8 cellular contexts compared by ENCODE assay signal in the genomic region with DNA sequence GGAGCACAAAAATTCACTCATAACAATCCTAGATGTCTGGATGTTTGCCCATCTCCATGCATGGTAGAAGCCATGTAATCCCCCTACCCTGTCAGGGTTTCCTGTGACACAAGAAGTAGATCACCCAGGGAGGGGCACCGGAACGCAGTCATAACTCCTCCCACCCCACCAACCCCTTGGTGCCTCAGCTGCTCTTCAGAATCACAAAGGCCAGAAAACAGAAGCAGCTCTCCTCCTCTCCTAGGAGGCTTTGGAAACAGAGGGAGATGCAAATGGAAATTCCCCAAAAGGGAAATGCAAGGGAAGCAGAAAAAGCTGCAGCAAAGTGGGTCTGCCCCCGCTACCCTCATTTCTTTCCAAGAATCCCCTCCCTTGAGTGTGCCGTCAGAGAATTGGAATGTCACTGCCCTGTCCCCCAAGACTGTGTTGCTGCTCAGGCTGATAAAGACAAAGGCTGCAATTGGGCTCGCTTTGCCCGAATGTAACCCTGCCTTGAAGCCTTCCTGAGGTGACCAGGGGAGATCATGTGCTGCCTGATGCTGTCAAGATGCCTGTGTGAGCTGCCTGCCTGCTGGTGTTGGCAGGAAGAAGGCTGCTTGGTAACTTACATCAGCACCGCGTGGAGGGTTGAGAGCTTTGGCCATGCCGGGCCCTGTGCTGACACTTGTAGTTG.
DNase-seq lines count a peak whose midpoint lies in the region; ATAC-seq, FAIRE-seq and TF ChIP-seq lines count a peak whose summit lies in the region.

No MANE protein-coding gene starts in this region.

- peaks cover 38% of the 10 kb centered on the region for H3K4me1 ChIP-seq in CD8-positive, alpha-beta T cell (ENCODE audit: insufficient read depth, low read length)
- peaks cover 15 to 32% of the 10 kb centered on the region in 2 donors for H3K4me1 ChIP-seq in naive thymus-derived CD4-positive, alpha-beta T cell (ENCODE audit: control insufficient read depth in 2 of 2, insufficient read depth in 2 of 2, low read length in 2 of 2)

- peak in 3 of 7 experiments; percentile 14 to 60 (median 23) for DNase-seq in CD8-positive, alpha-beta T cell
- DNase-seq in RCC 7860 (ENCODE audit: low spot score) (peak; percentile 32), fibroblast of the aortic adventitia (ENCODE audit: low read depth) (peak; percentile 93), D341Med (ENCODE audit: low spot score) (no peak)
- peak in 7 of 9 donors; percentile 23 to 47 (median 28) for DNase-seq in naive thymus-derived CD4-positive, alpha-beta T cell
- no peak for DNase-seq in activated CD4-positive, CD25-positive, alpha-beta regulatory T cell (lab: John Stamatoyannopoulos, UW)

- no peaks in the 10 kb centered on the region for H3K27me3 ChIP-seq in CD8-positive, alpha-beta T cell (ENCODE audit: insufficient read depth, low read length)
- no peaks in the 10 kb centered on the region for H3K27me3 ChIP-seq in naive thymus-derived CD4-positive, alpha-beta T cell (ENCODE audit: control insufficient read depth in 2 of 2, insufficient read depth in 2 of 2, low read length in 2 of 2)

- ATAC-seq in CD8-positive, alpha-beta T cell = peak; percentile 38
- peak; percentile 40 for ATAC-seq in naive thymus-derived CD4-positive, alpha-beta T cell
- no peak for ATAC-seq in HG03175 (IDR thresholded peaks at IDR 0.05; ENCODE audit: unreplicated experiment)
- no peak for ATAC-seq in GM21515 (IDR thresholded peaks at IDR 0.05; ENCODE audit: unreplicated experiment)

- H3K36me3 Mint-ChIP-seq in CD8-positive, alpha-beta T cell = no peaks in the 10 kb centered on the region
- H3K36me3 Mint-ChIP-seq in naive thymus-derived CD4-positive, alpha-beta T cell = peaks cover 0 to 2% (median 0%) of the 10 kb centered on the region in 5 donors

- peak overlapping the region; percentile 55 for H3K27ac Mint-ChIP-seq in CD8-positive, alpha-beta T cell
- H3K27ac Mint-ChIP-seq in naive thymus-derived CD4-positive, alpha-beta T cell = peak overlapping the region in 5 of 9 donors; percentile 24 to 80 (median 38)

- peaks cover 38% of the 10 kb centered on the region for H3K4me1 Mint-ChIP-seq in CD8-positive, alpha-beta T cell (ENCODE audit: low read depth)
- H3K4me1 Mint-ChIP-seq in naive thymus-derived CD4-positive, alpha-beta T cell = peaks cover 26 to 45% (median 39%) of the 10 kb centered on the region in 7 donors

- intact Hi-C loops in CD8-positive, alpha-beta T cell (cut with DNase I, micrococcal nuclease) = loop anchor here (5.0 to 10.0 kb wide), 5 partner anchors 249 to 901 kb away; a partner anchor contains a TSS
- intact Hi-C loops in naive thymus-derived CD4-positive, alpha-beta T cell (cut with micrococcal nuclease) = loop anchor here in 1 of 2 donors (2.0 to 5.0 kb wide), 3 partner anchors 59 to 699 kb away; a partner anchor contains a TSS

- H3K4me3 Mint-ChIP-seq in CD8-positive, alpha-beta T cell = peak overlapping the region; percentile 54
- H3K4me3 Mint-ChIP-seq in naive thymus-derived CD4-positive, alpha-beta T cell = peak overlapping the region in 9 of 10 donors; percentile 41 to 94 (median 91)

- H3K36me3 ChIP-seq in CD8-positive, alpha-beta T cell (ENCODE audit: insufficient read depth, low read length) = no peaks in the 10 kb centered on the region
- no peaks in the 10 kb centered on the region for H3K36me3 ChIP-seq in naive thymus-derived CD4-positive, alpha-beta T cell (ENCODE audit: control insufficient read depth in 2 of 3, insufficient read depth in 3 of 3, low read length in 3 of 3)

- no peak for FAIRE-seq in RCC 7860 (lab: Jason Lieb, UNC)

- POLR2A ChIA-PET in CD8-positive, alpha-beta T cell (lab: Charles Lee) = no interaction called here
- POLR2A ChIA-PET in naive thymus-derived CD4-positive, alpha-beta T cell (lab: Charles Lee) = interaction anchor here (0.6 kb wide), 1 partner anchor 30 kb away, joined by 3 read pairs; no protein-coding TSS in a partner anchor

- H3K4me3 ChIP-seq in CD8-positive, alpha-beta T cell (ENCODE audit: low read depth, low read length) = no peak overlapping the region
- H3K4me3 ChIP-seq in fibroblast of the aortic adventitia (ENCODE audit: low read depth, low read length) = no peak overlapping the region
- H3K4me3 ChIP-seq in naive thymus-derived CD4-positive, alpha-beta T cell (ENCODE audit: low read length) = no peak overlapping the region

- CTCF ChIA-PET in CD8-positive, alpha-beta T cell (lab: Charles Lee) = no interaction called here
- CTCF ChIA-PET in naive thymus-derived CD4-positive, alpha-beta T cell (lab: Charles Lee) = no interaction called here

- no peak for TF ChIP-seq CTCF in CD8-positive, alpha-beta T cell (IDR thresholded peaks at IDR 0.05)
- no peak for TF ChIP-seq CTCF in fibroblast of the aortic adventitia (IDR thresholded peaks at IDR 0.05; ENCODE audit: insufficient read depth, low read length)

- no peaks in the 10 kb centered on the region for H3K9me3 ChIP-seq in CD8-positive, alpha-beta T cell (ENCODE audit: low read length)
- no peaks in the 10 kb centered on the region for H3K9me3 ChIP-seq in naive thymus-derived CD4-positive, alpha-beta T cell (ENCODE audit: control insufficient read depth in 2 of 3, low read length in 3 of 3)

- H3K9me3 Mint-ChIP-seq in CD8-positive, alpha-beta T cell = no peaks in the 10 kb centered on the region
- H3K9me3 Mint-ChIP-seq in naive thymus-derived CD4-positive, alpha-beta T cell = peaks cover 0 to 2% (median 0%) of the 10 kb centered on the region in 11 donors

- H3K27ac ChIP-seq in CD8-positive, alpha-beta T cell (ENCODE audit: low read depth, low read length) = no peak overlapping the region
- H3K27ac ChIP-seq in naive thymus-derived CD4-positive, alpha-beta T cell (ENCODE audit: low read depth, low read length) = peak overlapping the region; percentile 58

- H3K27me3 Mint-ChIP-seq in CD8-positive, alpha-beta T cell (ENCODE audit: low read depth) = peaks cover 3% of the 10 kb centered on the region
- peaks cover 0 to 57% (median 0%) of the 10 kb centered on the region in 5 donors for H3K27me3 Mint-ChIP-seq in naive thymus-derived CD4-positive, alpha-beta T cell

Comparison
In these comparisons a context has a peak if more than half of its experiments do, and no peak if none do; other contexts are left out.
1. ATAC-seq: peak in CD8-positive, alpha-beta T cell (single experiment) and naive thymus-derived CD4-positive, alpha-beta T cell (single experiment); none in HG03175 (single experiment) and GM21515 (single experiment).
2. DNase-seq: peak in RCC 7860 (single experiment), fibroblast of the aortic adventitia (single experiment) and naive thymus-derived CD4-positive, alpha-beta T cell (7 of 9); none in activated CD4-positive, CD25-positive, alpha-beta regulatory T cell (0 of 4) and D341Med (single experiment).